ENCODE assay signal across 1 cellular context in genomic region chr16:66658143-66658859, GRCh38.
TF ChIP-seq lines count a peak whose summit lies in the region.

No MANE protein-coding gene starts in this region.

TF ChIP-seq in HCT116, 20 proteins besides CTCF, POLR2A, EP300 and RAD21 (continued from another document):
- TF ChIP-seq ZBTB33 (IDR thresholded peaks at IDR 0.05; ENCODE audit: extremely low read depth, insufficient replicate concordance, low read length) (no peak), ELF1 (IDR thresholded peaks at IDR 0.05; ENCODE audit: borderline replicate concordance, low read depth) (no peak)
TF ChIP-seq in HCT116: peak in this region for 0.
